In genomic region chr11:27807594-27807993, GRCh38 we compare ENCODE assay signal across 26 cellular contexts.
DNase-seq lines count a peak whose midpoint lies in the region; ATAC-seq and TF ChIP-seq lines count a peak whose summit lies in the region.
"Had no signal": no experiment of that assay in that cellular context is flagged by ENCODE, and none has a peak within 500 bp of the region (broad histone marks: within the 10 kb centered on the region; RNA-seq: fewer than 3 reads in every experiment).

No MANE protein-coding gene starts in this region.

- H3K4me1 Mint-ChIP-seq in activated CD8-positive, alpha-beta memory T cell treated with anti-CD3 and anti-CD28 coated beads, Interleukin-2, amount 10 ng/mL, durations not matched to agents 7 days and 5 days, result no peaks in the 10 kb centered on the region
- H3K4me1 Mint-ChIP-seq: activated naive CD8-positive, alpha-beta T cell treated with anti-CD3 and anti-CD28 coated beads, Interleukin-2, amount 10 ng/mL, durations not matched to agents 7 days and 5 days; CD4-positive, CD25-positive, alpha-beta regulatory T cell; natural killer cell; stimulated activated effector memory CD8-positive, alpha-beta T cell treated with anti-CD3 and anti-CD28 coated beads, Interleukin-12 subunit alpha, Interleukin-12 subunit beta, amount 100 ng/mL, for 72 hours had no signal

- peaks cover 4% of the 10 kb centered on the region for H3K4me1 ChIP-seq in adipocyte (ENCODE audit: control insufficient read depth, insufficient read depth, low read length)

- no peak overlapping the region for H3K27ac Mint-ChIP-seq in activated CD8-positive, alpha-beta memory T cell treated with anti-CD3 and anti-CD28 coated beads, Interleukin-2, amount 10 ng/mL, durations not matched to agents 7 days and 5 days
- H3K27ac Mint-ChIP-seq: activated naive CD8-positive, alpha-beta T cell treated with anti-CD3 and anti-CD28 coated beads, Interleukin-2, amount 10 ng/mL, durations not matched to agents 7 days and 5 days; CD4-positive, CD25-positive, alpha-beta regulatory T cell; natural killer cell; stimulated activated effector memory CD8-positive, alpha-beta T cell treated with anti-CD3 and anti-CD28 coated beads, Interleukin-12 subunit alpha, Interleukin-12 subunit beta, amount 100 ng/mL, for 72 hours; WTC11 had no signal

- peaks cover 2% of the 10 kb centered on the region for H3K9me3 Mint-ChIP-seq in activated CD8-positive, alpha-beta memory T cell treated with anti-CD3 and anti-CD28 coated beads, Interleukin-2, amount 10 ng/mL, durations not matched to agents 7 days and 5 days (ENCODE audit: low read depth)
- H3K9me3 Mint-ChIP-seq: WTC11 had no signal

- H3K9ac ChIP-seq in adipocyte (ENCODE audit: low read length), result no peak overlapping the region

- TF ChIP-seq CTCF in RWPE1 (conservative IDR thresholded peaks at IDR 0.05; ENCODE audit: low read depth), result no peak

- H3K36me3 ChIP-seq in adipocyte (ENCODE audit: control insufficient read depth, insufficient read depth, low read length, severe bottlenecking), result no peaks in the 10 kb centered on the region
- H3K36me3 ChIP-seq: ovary had no signal

- no peak for ATAC-seq in GM18502 (IDR thresholded peaks at IDR 0.05; ENCODE audit: poor library complexity, unreplicated experiment)
- no peak for ATAC-seq in HG02981 (IDR thresholded peaks at IDR 0.05; ENCODE audit: unreplicated experiment)
- ATAC-seq in activated CD8-positive, alpha-beta memory T cell treated with anti-CD3 and anti-CD28 coated beads, Interleukin-2, amount 10 ng/mL, durations not matched to agents 7 days and 5 days, result no peak
- ATAC-seq: natural killer cell; SK-N-SH treated with all-trans-retinoic acid at 6 μM for 48 hours; stimulated activated effector memory CD8-positive, alpha-beta T cell treated with anti-CD3 and anti-CD28 coated beads, Interleukin-12 subunit alpha, Interleukin-12 subunit beta, amount 100 ng/mL, for 72 hours; WTC11 had no signal

- H3K4me3 Mint-ChIP-seq in activated CD8-positive, alpha-beta memory T cell treated with anti-CD3 and anti-CD28 coated beads, Interleukin-2, amount 10 ng/mL, durations not matched to agents 7 days and 5 days, result no peak overlapping the region
- H3K4me3 Mint-ChIP-seq: activated naive CD8-positive, alpha-beta T cell treated with anti-CD3 and anti-CD28 coated beads, Interleukin-2, amount 10 ng/mL, durations not matched to agents 7 days and 5 days; CD4-positive, CD25-positive, alpha-beta regulatory T cell; natural killer cell; stimulated activated effector memory CD8-positive, alpha-beta T cell treated with anti-CD3 and anti-CD28 coated beads, Interleukin-12 subunit alpha, Interleukin-12 subunit beta, amount 100 ng/mL, for 72 hours; WTC11 had no signal

- no peaks in the 10 kb centered on the region for H3K36me3 Mint-ChIP-seq in activated CD8-positive, alpha-beta memory T cell treated with anti-CD3 and anti-CD28 coated beads, Interleukin-2, amount 10 ng/mL, durations not matched to agents 7 days and 5 days
- H3K36me3 Mint-ChIP-seq: activated naive CD8-positive, alpha-beta T cell treated with anti-CD3 and anti-CD28 coated beads, Interleukin-2, amount 10 ng/mL, durations not matched to agents 7 days and 5 days; CD4-positive, CD25-positive, alpha-beta regulatory T cell; natural killer cell; stimulated activated effector memory CD8-positive, alpha-beta T cell treated with anti-CD3 and anti-CD28 coated beads, Interleukin-12 subunit alpha, Interleukin-12 subunit beta, amount 100 ng/mL, for 72 hours; WTC11 had no signal

- H3K27ac ChIP-seq in RWPE1, result no peak overlapping the region
- H3K27ac ChIP-seq: ovary had no signal

- no peaks in the 10 kb centered on the region for H3K27me3 ChIP-seq in adipocyte (replicated peaks; ENCODE audit: control insufficient read depth, insufficient read depth, low read length)
- H3K27me3 ChIP-seq: ovary had no signal

- POLR2A ChIA-PET in RWPE1 (lab: Yijun Ruan, JAX; ENCODE audit: low non-redundant PET), result no interaction called here

- H3K9me3 ChIP-seq in adipocyte (ENCODE audit: control insufficient read depth, low read length), result no peaks in the 10 kb centered on the region
- H3K9me3 ChIP-seq: ovary had no signal

- no peaks in the 10 kb centered on the region for H3K27me3 Mint-ChIP-seq in activated CD8-positive, alpha-beta memory T cell treated with anti-CD3 and anti-CD28 coated beads, Interleukin-2, amount 10 ng/mL, durations not matched to agents 7 days and 5 days
- H3K27me3 Mint-ChIP-seq: activated naive CD8-positive, alpha-beta T cell treated with anti-CD3 and anti-CD28 coated beads, Interleukin-2, amount 10 ng/mL, durations not matched to agents 7 days and 5 days had no signal

- DNase-seq in AG08396 (ENCODE audit: low spot score), result peak; percentile 53
- peak; percentile 30 for DNase-seq in GM04504 (ENCODE audit: low read depth)
- peak; percentile 85 for DNase-seq in adipocyte (ENCODE audit: low read depth)
- DNase-seq in hepatic stellate cell (ENCODE audit: low spot score), result peak; percentile 38
- no peak for DNase-seq in activated CD8-positive, alpha-beta memory T cell treated with anti-CD3 and anti-CD28 coated beads, Interleukin-2, amount 10 ng/mL, durations not matched to agents 7 days and 5 days
- no peak for DNase-seq in RWPE1 (ENCODE audit: low spot score)
- DNase-seq: activated CD4-positive, alpha-beta T cell treated with anti-CD3 and anti-CD28 coated beads, Interleukin-2, amount 50 U/mL, for 4 hours; activated effector memory CD4-positive, alpha-beta T cell treated with Interleukin-2 at 50 U/mL for 16 hours; activated naive CD8-positive, alpha-beta T cell treated with anti-CD3 and anti-CD28 coated beads, Interleukin-2, amount 10 ng/mL, durations not matched to agents 7 days and 5 days; CD4-positive, CD25-positive, alpha-beta regulatory T cell; DMS 273 treated with DMSO at 0.1 percent for 48 hours; Karpas-422; natural killer cell; NCI-H1092 treated with DMSO at 0.1 percent for 48 hours; NCI-H2029 treated with DMSO at 0.1 percent for 48 hours; NCI-H226; NCI-H748 treated with DMSO at 0.1 percent for 48 hours; ovary; retina; stimulated activated CD4-positive, alpha-beta T cell treated with anti-CD3 and anti-CD28 coated beads, Interleukin-2, amount 100 ng/mL, for 48 hours had no signal

- H3K4me3 ChIP-seq in adipocyte (ENCODE audit: low read length), result no peak overlapping the region
- H3K4me3 ChIP-seq: ovary, smooth muscle cell had no signal

- CTCF ChIA-PET in activated CD8-positive, alpha-beta memory T cell treated with anti-CD3 and anti-CD28 coated beads, Interleukin-2, amount 10 ng/mL, durations not matched to agents 7 days and 5 days (lab: Charles Lee), result no interaction called here
- CTCF ChIA-PET in RWPE1 (lab: Yijun Ruan, JAX), result interaction anchor here (0.6 kb wide), 1 partner anchor 11 kb away, joined by 3 read pairs; no protein-coding TSS in a partner anchor

Comparison
In these comparisons a context has a peak if more than half of its experiments do, and no peak if none do; other contexts are left out.
1. DNase-seq: peak in AG08396 (single experiment), GM04504 (single experiment), adipocyte (single experiment) and hepatic stellate cell (single experiment); none in activated CD8-positive, alpha-beta memory T cell treated with anti-CD3 and anti-CD28 coated beads, Interleukin-2, amount 10 ng/mL, durations not matched to agents 7 days and 5 days (single experiment) and RWPE1 (single experiment).